19 cellular contexts compared by ENCODE assay signal in genomic region chrX:43605351-43605750, GRCh38. TPM values are rescaled to one million over a fixed set of nuclear protein-coding genes. Genes with fewer than 3 reads are reported as not detected.
DNase-seq lines count a peak whose midpoint lies in the region; ATAC-seq, FAIRE-seq and TF ChIP-seq lines count a peak whose summit lies in the region.
"Had no signal": no experiment of that assay in that cellular context is flagged by ENCODE, and none has a peak within 500 bp of the region (broad histone marks: within the 10 kb centered on the region; RNA-seq: fewer than 3 reads in every experiment).

No MANE protein-coding gene starts in this region.

- H3K9me1 ChIP-seq in K562 (ENCODE audit: control insufficient read depth, insufficient read depth, low read length): no peaks in the 10 kb centered on the region

- H3K27ac ChIP-seq in HepG2 (ENCODE audit: extremely low read length, insufficient read depth, low read length) (no peak overlapping the region), right lobe of liver (no peak overlapping the region), K562 (ENCODE audit: extremely low read depth, low read depth, low read length) (peak overlapping the region; percentile 26; the same call in 1 of the 3 replicates)
- H3K27ac ChIP-seq: BLaER1 treated with 17β-estradiol and CSF1 and Interleukin-3, amounts not matched to agents 10 nM and 100 nM; KMS-11 had no signal

- H3K4me2 ChIP-seq in HepG2 (ENCODE audit: low read depth, low read length) (no peak overlapping the region), K562 (ENCODE audit: insufficient read depth, low read length) (no peak overlapping the region)
- H3K4me2 ChIP-seq: BLaER1 treated with 17β-estradiol and CSF1 and Interleukin-3, amounts not matched to agents 10 nM and 100 nM; GM23338; KMS-11 had no signal

- H3K27me3 ChIP-seq in HepG2 (ENCODE audit: control insufficient read depth in 1 of 2, insufficient read depth in 2 of 2, low read length in 2 of 2): no peaks in the 10 kb centered on the region
- H3K27me3 ChIP-seq in right lobe of liver: no peaks in the 10 kb centered on the region
- no peaks in the 10 kb centered on the region for H3K27me3 ChIP-seq in K562 (ENCODE audit: control insufficient read depth in 2 of 2, insufficient read depth in 2 of 2, low read length in 2 of 2)

- H2AFZ ChIP-seq in HepG2 (ENCODE audit: low read length): no peak overlapping the region
- peak overlapping the region; percentile 94 for H2AFZ ChIP-seq in K562 (ENCODE audit: low read depth, low read length)
- H2AFZ ChIP-seq: GM23338 had no signal

- H3K4me1 ChIP-seq in HepG2 (ENCODE audit: insufficient read depth, low read length): 0 out of 2 replicates have a peak, but pooled peaks cover 7% of the 10 kb centered on the region
- no peaks in the 10 kb centered on the region for H3K4me1 ChIP-seq in right lobe of liver
- H3K4me1 ChIP-seq in K562 (replicated peaks in 1 of 2; ENCODE audit: control insufficient read depth in 2 of 2, insufficient read depth in 2 of 2, low read length in 2 of 2): no peaks in the 10 kb centered on the region

- intact Hi-C loops in HepG2 (cut with micrococcal nuclease; ENCODE audit: unreplicated experiment) (no loop called here), right lobe of liver (cut with DNase I) (no loop called here), K562 (cut with micrococcal nuclease) (no loop called here)

- H3K9ac ChIP-seq in HepG2 (ENCODE audit: insufficient read depth, low read depth, low read length) (no peak overlapping the region), K562 (ENCODE audit: insufficient read depth in 1 of 2, low read depth in 2 of 2, low read length in 2 of 2) (no peak overlapping the region)
- H3K9ac ChIP-seq: BLaER1 treated with 17β-estradiol and CSF1 and Interleukin-3, amounts not matched to agents 10 nM and 100 nM; KMS-11 had no signal

- no peak for ATAC-seq in HepG2
- ATAC-seq in right lobe of liver: no peak
- ATAC-seq in K562: no peak
- no peak for ATAC-seq in HG03378 (IDR thresholded peaks at IDR 0.05; ENCODE audit: unreplicated experiment)
- ATAC-seq in HG03565 (IDR thresholded peaks at IDR 0.05; ENCODE audit: unreplicated experiment): no peak
- ATAC-seq: GM23338 had no signal

- H3K79me2 ChIP-seq in HepG2 (ENCODE audit: insufficient read depth, low read length): no peaks in the 10 kb centered on the region
- H3K79me2 ChIP-seq in K562 (ENCODE audit: control insufficient read depth, insufficient read depth, low read length): no peaks in the 10 kb centered on the region

- 54% methylated on average over 4 of the region's 4 CpGs for WGBS in HepG2 (ENCODE audit: low lambda C conversion rate)
- WGBS in right lobe of liver (ENCODE audit: insufficient coverage, low coverage, low lambda C conversion rate, missing lambda C conversion rate): 66% methylated on average over 4 of the region's 4 CpGs
- 2% methylated on average over 3 of the region's 4 CpGs for WGBS in K562 (ENCODE audit: insufficient coverage, low coverage, missing lambda C conversion rate)

- no peak for TF ChIP-seq RAD21 in HepG2 (CRISPR knock-in tag; IDR thresholded peaks at IDR 0.05)
- TF ChIP-seq RAD21 in K562 (CRISPR knock-in tag; conservative IDR thresholded peaks at IDR 0.05 in 1 of 2, IDR thresholded peaks at IDR 0.05 in 1 of 2): no peak

- in situ Hi-C loops in HepG2 (cut with HindIII; ENCODE audit: extremely low pct_ligation_motif_present, low pct_unique_long_range_greater_than_20kb) (no loop called here), K562 (cut with MboI) (no loop called here)

- BruUV-seq in HepG2 (replicated peaks; lab: Mats Ljungman, UMichigan): no TSS peak
- no TSS peak for BruUV-seq in K562 (replicated peaks; lab: Mats Ljungman, UMichigan)

- no peak for TF ChIP-seq POLR2A in HepG2 (IDR thresholded peaks at IDR 0.05; ENCODE audit: insufficient read depth in 1 of 2, low read depth in 2 of 2, low read length in 2 of 2)
- no peak for TF ChIP-seq POLR2A in right lobe of liver (IDR thresholded peaks at IDR 0.05)
- TF ChIP-seq POLR2A in K562 (conservative IDR thresholded peaks at IDR 0.05): no peak

- H3K36me3 ChIP-seq in HepG2 (replicated peaks in 1 of 2; ENCODE audit: control insufficient read depth in 1 of 2, insufficient read depth in 2 of 2, low read length in 2 of 2) (no peaks in the 10 kb centered on the region), right lobe of liver (no peaks in the 10 kb centered on the region), K562 (ENCODE audit: control insufficient read depth, insufficient read depth, low read length) (no peaks in the 10 kb centered on the region)
- H3K36me3 ChIP-seq: BLaER1 treated with 17β-estradiol and CSF1 and Interleukin-3, amounts not matched to agents 10 nM and 100 nM had no signal

- POLR2A ChIA-PET in HepG2 (lab: Yijun Ruan, JAX): no interaction called here
- POLR2A ChIA-PET in K562 (lab: Yijun Ruan, JAX): no interaction called here

- H3K9me3 ChIP-seq in HepG2 (ENCODE audit: low read length): no peaks in the 10 kb centered on the region
- H3K9me3 ChIP-seq in right lobe of liver: no peaks in the 10 kb centered on the region
- H3K9me3 ChIP-seq in K562 (replicated peaks; ENCODE audit: control insufficient read depth, insufficient read depth, low read depth, low read length): no peaks in the 10 kb centered on the region

- CTCF ChIA-PET in HepG2 (lab: Yijun Ruan, JAX; ENCODE audit: low intra/inter-chr PET ratio, low total read pairs) (no interaction called here), K562 (lab: Yijun Ruan, JAX; ENCODE audit: low intra/inter-chr PET ratio) (no interaction called here)

- FAIRE-seq in HepG2 (lab: Jason Lieb, UNC) (no peak), K562 (lab: Jason Lieb, UNC) (no peak)

- H4K20me1 ChIP-seq in HepG2 (ENCODE audit: insufficient read depth, low read length): no peaks in the 10 kb centered on the region
- H4K20me1 ChIP-seq in K562 (replicated peaks; ENCODE audit: control insufficient read depth, insufficient read depth, low read length): no peaks in the 10 kb centered on the region
- H4K20me1 ChIP-seq: BLaER1 treated with 17β-estradiol and CSF1 and Interleukin-3, amounts not matched to agents 10 nM and 100 nM had no signal

- TF ChIP-seq CTCF in HepG2 (CRISPR knock-in tag; IDR thresholded peaks at IDR 0.05): no peak
- no peak for TF ChIP-seq CTCF in right lobe of liver (IDR thresholded peaks at IDR 0.05)
- no peak for TF ChIP-seq CTCF in K562 (IDR thresholded peaks at IDR 0.05 in 2 of 3, conservative IDR thresholded peaks at IDR 0.05 in 1 of 3; ENCODE audit: insufficient read depth in 2 of 3, low read depth in 1 of 3, low read length in 3 of 3)

- no peak for TF ChIP-seq EP300 in HepG2 (IDR thresholded peaks at IDR 0.05; ENCODE audit: low read depth in 2 of 2, low read length in 2 of 2)
- TF ChIP-seq EP300 in HepG2 (CRISPR knock-in tag; IDR thresholded peaks at IDR 0.05; ENCODE audit: borderline replicate concordance): no peak
- no peak for TF ChIP-seq EP300 in K562 (IDR thresholded peaks at IDR 0.05; ENCODE audit: low read length)

- H3K4me3 ChIP-seq in HepG2 (replicated peaks in 1 of 3; ENCODE audit: insufficient read depth in 1 of 3, low read depth in 2 of 3, low read length in 3 of 3) (no peak overlapping the region), right lobe of liver (no peak overlapping the region), K562 (no peak overlapping the region)
- H3K4me3 ChIP-seq: BLaER1 treated with 17β-estradiol and CSF1 and Interleukin-3, amounts not matched to agents 10 nM and 100 nM; GM23338 had no signal

- DNase-seq in HepG2 (ENCODE audit: low spot score): no peak
- no peak for DNase-seq in right lobe of liver
- peak; percentile 58 for DNase-seq in M059J (ENCODE audit: low read depth)
- peak in 1 of 4 experiments; percentile 1 for DNase-seq in K562 (ENCODE audit: extremely low read depth in 1 of 4, low spot score in 3 of 4)
- DNase-seq in amygdala (lab: John Stamatoyannopoulos, UW): no peak
- DNase-seq in NK-92 treated with Interleukin-12 subunit alpha and Interleukin-12 subunit beta, amount 100 ng/mL, for 24 hours (lab: John Stamatoyannopoulos, UW): no peak
- DNase-seq: 8988T; ACHN; Calu3; CD4-positive, CD25-positive, alpha-beta regulatory T cell; DMS79; GDM1; H7 had no signal

RNA-seq across cellular contexts. Expression of gene MAOA, which starts 50.7 kb away (rescaled TPM):
- total RNA-seq in HepG2 (2016; rRNA removed; fragmentation: Illumina TruSeq; extraction: Trizol) (14.7 and 24.6 TPM in 2 replicates), right lobe of liver (100 to 1,000 TPM in 3 of 6 experiments, 10 to 100 TPM in 3; 76.2 to 180 (median 109) TPM), K562 (2014; rRNA removed) (1.8 and 1.9 TPM in 2 replicates), K562 (2014; rRNA removed; fragmentation: Illumina TruSeq; extraction: Trizol) (1.9 and 2.1 TPM in 2 replicates), K562 (2015; rRNA removed; fragmentation: Illumina TruSeq; extraction: Trizol) (2.1 and 2.5 TPM in 2 replicates), K562 (2021) (1.9 and 3.5 TPM in 2 replicates)
- total RNA-seq in HepG2 (2016; cell fraction: cytosol; rRNA removed; fragmentation: Illumina TruSeq; extraction: Trizol; ENCODE audit: low read depth): 1.9 and 2.1 TPM in 2 replicates
- 16.3 and 20.8 TPM in 2 replicates for total RNA-seq in HepG2 (2016; cell fraction: insoluble cytoplasmic fraction; rRNA removed; fragmentation: Illumina TruSeq; extraction: Trizol)
- 6.2 and 7.1 TPM in 2 replicates for total RNA-seq in HepG2 (2016; cell fraction: membrane; rRNA removed; fragmentation: Illumina TruSeq; extraction: Trizol)
- total RNA-seq in HepG2 (2016; cell fraction: nucleus; rRNA removed; fragmentation: Illumina TruSeq; extraction: Trizol): 5.8 and 6.5 TPM in 2 replicates
- polyA plus RNA-seq in HepG2 (2011; rRNA removed) (11.2 and 13.4 TPM in 2 replicates), K562 (2011; rRNA removed) (0.66 and 0.68 TPM in 2 replicates), K562 (2014; fragmentation: Illumina TruSeq; extraction: Trizol) (1.9 and 2.5 TPM in 2 replicates), K562 (2014; fragmentation: Nextera tagmentation; extraction: Ambion mirVana) (1 to 10 TPM; 1.4 to 2.7 TPM), K562 (2014; rRNA removed) (1.3 and 2.8 TPM in 2 replicates)
- polyA plus RNA-seq in HepG2 (2011; cell fraction: cytosol; rRNA removed): 8.4 and 13.2 TPM in 2 replicates
- polyA plus RNA-seq in HepG2 (2011; cell fraction: nucleus; rRNA removed): 4.1 and 5.5 TPM in 2 replicates
- 25.4 and 60.6 TPM in 2 replicates for polyA plus RNA-seq in HepG2 (2012)
- polyA plus RNA-seq in HepG2 (2016; cell fraction: cytosol; fragmentation: Illumina TruSeq; extraction: Trizol; ENCODE audit: low read depth): 2.4 and 3.0 TPM in 2 replicates
- 17.5 and 18.6 TPM in 2 replicates for polyA plus RNA-seq in HepG2 (2016; cell fraction: insoluble cytoplasmic fraction; fragmentation: Illumina TruSeq; extraction: Trizol; ENCODE audit: low read depth)
- 3.6 and 5.3 TPM in 2 replicates for polyA plus RNA-seq in HepG2 (2016; cell fraction: membrane; fragmentation: Illumina TruSeq; extraction: Trizol; ENCODE audit: low read depth)
- polyA plus RNA-seq in HepG2 (2016; cell fraction: nucleus; fragmentation: Illumina TruSeq; extraction: Trizol; ENCODE audit: insufficient read depth, low read depth): 5.5 and 9.1 TPM in 2 replicates
- polyA minus RNA-seq in HepG2 (2011; rRNA and poly(A)+ RNA removed; ENCODE audit: low replicate concordance): 0.61 and 15.8 TPM in 2 replicates
- 12.3 and 16.6 TPM in 2 replicates for polyA minus RNA-seq in HepG2 (2011; cell fraction: cytosol; rRNA and poly(A)+ RNA removed)
- 8.5 and 12.2 TPM in 2 replicates for polyA minus RNA-seq in HepG2 (2011; cell fraction: nucleus; rRNA and poly(A)+ RNA removed)
- total RNA-seq in M059J (2014; rRNA removed; shearing (Covaris generic)): 9.4 and 11.4 TPM in 2 replicates
- 0.28 and 0.48 TPM in 2 replicates for total RNA-seq in K562 (2011; cell fraction: chromatin; rRNA removed; ENCODE audit: low replicate concordance)
- 0.17 and 0.26 TPM in 2 replicates for total RNA-seq in K562 (2011; cell fraction: nucleolus; rRNA removed)
- 0.31 and 0.51 TPM in 2 replicates for total RNA-seq in K562 (2011; cell fraction: nucleoplasm; rRNA removed)
- polyA plus RNA-seq in K562 (2011; cell fraction: cytosol; rRNA removed): 0.15 and 0.18 TPM in 2 replicates
- polyA plus RNA-seq in K562 (2011; cell fraction: nucleus; rRNA removed): 0.11 and 0.24 TPM in 2 replicates
- 2.0 and 6.2 TPM in 2 replicates for polyA plus RNA-seq in K562 (2012)
- 0.78 and 1.1 TPM in 2 replicates for polyA minus RNA-seq in K562 (2011; rRNA and poly(A)+ RNA removed)
- 0.86 TPM in 1 of 2 replicates, not detected in the other for polyA minus RNA-seq in K562 (2011; cell fraction: cytosol; rRNA and poly(A)+ RNA removed)
- polyA minus RNA-seq in K562 (2011; cell fraction: nucleus; rRNA and poly(A)+ RNA removed): 0.13 TPM in 1 of 2 replicates, not detected in the other
- total RNA-seq: CD4-positive, CD25-positive, alpha-beta regulatory T cell had no signal
- polyA plus RNA-seq: IgD-negative memory B cell had no signal

Comparison
In these comparisons a context has a peak if more than half of its experiments do, and no peak if none do; other contexts are left out.
1. Of the 241 proteins assayed by ChIP-seq in both HepG2 and K562: peak only in HepG2: BCL6; only in K562: none; in both: none; in neither: 240.